In the genomic region with DNA sequence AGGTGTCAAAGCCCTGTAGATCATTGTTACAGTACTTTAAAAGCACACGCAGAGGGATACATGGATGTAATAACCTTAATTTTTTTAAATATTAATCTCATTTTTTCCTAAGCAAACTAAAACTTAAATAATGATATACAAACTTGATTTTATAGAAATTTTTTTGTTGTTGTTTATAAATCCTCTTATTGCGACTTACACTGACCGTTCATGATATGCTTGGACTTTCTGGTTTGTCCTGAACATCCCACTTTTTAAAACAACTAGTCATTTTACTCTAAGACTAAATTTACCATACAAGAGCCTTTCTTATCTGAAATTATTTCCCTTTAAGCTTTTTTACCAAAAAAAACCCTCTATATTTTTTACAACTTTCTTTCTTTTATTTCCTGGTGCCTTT, we compare ENCODE assay signal across 31 cellular contexts.
DNase-seq lines count a peak whose midpoint lies in the region; ATAC-seq, FAIRE-seq and TF ChIP-seq lines count a peak whose summit lies in the region.
"Had no signal": no experiment of that assay in that cellular context is flagged by ENCODE, and none has a peak within 500 bp of the region (broad histone marks: within the 10 kb centered on the region; RNA-seq: fewer than 3 reads in every experiment).

No MANE protein-coding gene starts in this region.

- peaks cover 2% of the 10 kb centered on the region; the same call in 1 of the 3 replicates for H3K9me3 ChIP-seq in A549
- H3K9me3 ChIP-seq in OCI-LY7 (ENCODE audit: low read length): peaks cover 28% of the 10 kb centered on the region
- H3K9me3 ChIP-seq: prostate gland had no signal

- TF ChIP-seq RAD21 in A549 (conservative IDR thresholded peaks at IDR 0.05 in 1 of 2, IDR thresholded peaks at IDR 0.05 in 1 of 2): no peak

- 21% methylated on average over 3 of the region's 3 CpGs for WGBS in A549 (ENCODE audit: missing lambda C conversion rate)

- peak in 1 of 2 experiments; percentile 16 for DNase-seq in A549 (ENCODE audit: low read depth in 1 of 2, low spot score in 1 of 2)
- DNase-seq in GM23338 (ENCODE audit: low spot score): peak; percentile 55
- DNase-seq in OCI-LY7 (ENCODE audit: low spot score): peak; percentile 39
- DNase-seq in fibroblast of mammary gland (ENCODE audit: low read depth): peak; percentile 16
- DNase-seq in GM10248 (ENCODE audit: extremely low spot score): no peak
- DNase-seq in posterior cingulate gyrus: no peak
- DNase-seq: activated B cell treated with CpG ODN at 0.5 μM for 24 hours; activated CD8-positive, alpha-beta memory T cell treated with anti-CD3 and anti-CD28 coated beads, Interleukin-2, amount 10 ng/mL, durations not matched to agents 7 days and 5 days; activated naive CD4-positive, alpha-beta T cell treated with anti-CD3 and anti-CD28 coated beads for 36 hours; amniotic stem cell; Calu3; effector CD4-positive, alpha-beta T cell; EL; GOT3; left ventricle myocardium inferior; MM.1S; NCI-H1436 treated with DMSO at 0.1 percent for 48 hours; NCI-H2107; NCI-H446 treated with DMSO at 0.1 percent for 48 hours; SIG-M5; stimulated activated CD4-positive, alpha-beta T cell treated with anti-CD3 and anti-CD28 coated beads, Interleukin-15, amount 100 ng/mL, for 24 hours; stimulated activated naive B cell treated with anti-CD40 and anti-IgM and Interleukin-4, amounts not matched to agents 10 μg/mL and 1 μg/mL and 100 μg/mL, for 72 hours; upper lobe of right lung had no signal

- peaks cover 74% of the 10 kb centered on the region for H3K9me3 Mint-ChIP-seq in GM23338

- no peaks in the 10 kb centered on the region for H3K4me1 ChIP-seq in A549
- H3K4me1 ChIP-seq in GM23338 (ENCODE audit: insufficient read depth): no peaks in the 10 kb centered on the region
- H3K4me1 ChIP-seq in OCI-LY7 (ENCODE audit: insufficient read depth, low read length, poor library complexity, severe bottlenecking): no peaks in the 10 kb centered on the region
- H3K4me1 ChIP-seq: foreskin keratinocyte, left ventricle myocardium inferior, prostate gland, suprapubic skin, upper lobe of right lung had no signal

- H2AFZ ChIP-seq in GM23338: no peak overlapping the region
- no peak overlapping the region for H2AFZ ChIP-seq in OCI-LY7 (ENCODE audit: low read length)

- POLR2A ChIA-PET in A549 (lab: Yijun Ruan, JAX): no interaction called here
- POLR2A ChIA-PET in OCI-LY7 (lab: Charles Lee): interaction anchor here (1.2 kb wide), 1 partner anchor 35 kb away, joined by 5 read pairs; no protein-coding TSS in a partner anchor
- POLR2A ChIA-PET in GM10248 (lab: Yijun Ruan, JAX): no interaction called here

- no peak for TF ChIP-seq EP300 in A549 (IDR thresholded peaks at IDR 0.05)

- no peak for ATAC-seq in A549
- no peak for ATAC-seq in GM23338
- ATAC-seq in GM21576 (IDR thresholded peaks at IDR 0.05; ENCODE audit: unreplicated experiment): no peak
- no peak for ATAC-seq in HG02678 (IDR thresholded peaks at IDR 0.05; ENCODE audit: unreplicated experiment)
- ATAC-seq: activated CD8-positive, alpha-beta memory T cell treated with anti-CD3 and anti-CD28 coated beads, Interleukin-2, amount 10 ng/mL, durations not matched to agents 7 days and 5 days; foreskin keratinocyte; stimulated activated naive B cell treated with anti-CD40 and anti-IgM and Interleukin-4, amounts not matched to agents 10 μg/mL and 1 μg/mL and 100 μg/mL, for 72 hours; upper lobe of right lung had no signal

- no peak overlapping the region for H3K27ac Mint-ChIP-seq in GM23338
- H3K27ac Mint-ChIP-seq: activated B cell treated with CpG ODN at 0.5 μM for 24 hours; activated CD8-positive, alpha-beta memory T cell treated with anti-CD3 and anti-CD28 coated beads, Interleukin-2, amount 10 ng/mL, durations not matched to agents 7 days and 5 days; activated naive CD4-positive, alpha-beta T cell treated with anti-CD3 and anti-CD28 coated beads for 36 hours; activated T-helper 1 cell treated with anti-CD3 and anti-CD28 coated beads, Interleukin-12 subunit alpha, Interleukin-12 subunit beta, Interleukin-2, Interleukin-4 antibody, amounts not matched to agents 30 ng/mL and 10 ng/mL and 1 ng/mL, durations not matched to agents 14 hours and 24 hours and 36 hours; CD14-positive monocyte; stimulated activated naive B cell treated with anti-CD40 and anti-IgM and Interleukin-4, amounts not matched to agents 10 μg/mL and 1 μg/mL and 100 μg/mL, for 72 hours had no signal

- H3K9me2 ChIP-seq in GM23338 (ENCODE audit: insufficient read depth) (no peaks in the 10 kb centered on the region), OCI-LY7 (ENCODE audit: insufficient read depth, low read length) (no peaks in the 10 kb centered on the region)

- peaks cover 4% of the 10 kb centered on the region for H3K27me3 Mint-ChIP-seq in GM23338 (ENCODE audit: insufficient read depth, low read depth, poor library complexity)
- H3K27me3 Mint-ChIP-seq: activated B cell treated with CpG ODN at 0.5 μM for 24 hours; activated CD8-positive, alpha-beta memory T cell treated with anti-CD3 and anti-CD28 coated beads, Interleukin-2, amount 10 ng/mL, durations not matched to agents 7 days and 5 days; stimulated activated naive B cell treated with anti-CD40 and anti-IgM and Interleukin-4, amounts not matched to agents 10 μg/mL and 1 μg/mL and 100 μg/mL, for 72 hours had no signal

- no peak overlapping the region for H3K4me3 Mint-ChIP-seq in GM23338
- H3K4me3 Mint-ChIP-seq: activated B cell treated with CpG ODN at 0.5 μM for 24 hours; activated CD8-positive, alpha-beta memory T cell treated with anti-CD3 and anti-CD28 coated beads, Interleukin-2, amount 10 ng/mL, durations not matched to agents 7 days and 5 days; activated naive CD4-positive, alpha-beta T cell treated with anti-CD3 and anti-CD28 coated beads for 36 hours; activated T-helper 1 cell treated with anti-CD3 and anti-CD28 coated beads, Interleukin-12 subunit alpha, Interleukin-12 subunit beta, Interleukin-2, Interleukin-4 antibody, amounts not matched to agents 30 ng/mL and 10 ng/mL and 1 ng/mL, durations not matched to agents 14 hours and 24 hours and 36 hours; CD14-positive monocyte; stimulated activated naive B cell treated with anti-CD40 and anti-IgM and Interleukin-4, amounts not matched to agents 10 μg/mL and 1 μg/mL and 100 μg/mL, for 72 hours had no signal

- H4K20me1 ChIP-seq in GM23338 (replicated peaks; ENCODE audit: insufficient read depth) (no peaks in the 10 kb centered on the region), OCI-LY7 (ENCODE audit: insufficient read depth, low read length) (no peaks in the 10 kb centered on the region)

- CTCF ChIA-PET in A549 (lab: Yijun Ruan, JAX) (no interaction called here), OCI-LY7 (lab: Charles Lee; ENCODE audit: unreplicated experiment) (no interaction called here), GM10248 (lab: Yijun Ruan, JAX) (interaction anchor here (0.9 kb wide), 1 partner anchor 11 kb away, joined by 3 read pairs; no protein-coding TSS in a partner anchor)

- H3K4me1 Mint-ChIP-seq in GM23338: no peaks in the 10 kb centered on the region
- H3K4me1 Mint-ChIP-seq: activated B cell treated with CpG ODN at 0.5 μM for 24 hours; activated CD8-positive, alpha-beta memory T cell treated with anti-CD3 and anti-CD28 coated beads, Interleukin-2, amount 10 ng/mL, durations not matched to agents 7 days and 5 days; CD14-positive monocyte; stimulated activated naive B cell treated with anti-CD40 and anti-IgM and Interleukin-4, amounts not matched to agents 10 μg/mL and 1 μg/mL and 100 μg/mL, for 72 hours had no signal

- H3F3A ChIP-seq in GM23338 (replicated peaks; ENCODE audit: low read depth): no peaks in the 10 kb centered on the region

- no peaks in the 10 kb centered on the region for H3K27me3 ChIP-seq in GM23338 (ENCODE audit: insufficient read depth)
- H3K27me3 ChIP-seq: foreskin keratinocyte, suprapubic skin, upper lobe of right lung had no signal

- no peak overlapping the region for H3K4me3 ChIP-seq in A549
- H3K4me3 ChIP-seq in GM23338: no peak overlapping the region
- no peak overlapping the region for H3K4me3 ChIP-seq in OCI-LY7 (ENCODE audit: low read depth, low read length, poor library complexity, severe bottlenecking)
- H3K4me3 ChIP-seq in fibroblast of mammary gland (ENCODE audit: control insufficient read depth, low read depth, low read length): no peak overlapping the region
- H3K4me3 ChIP-seq: left ventricle myocardium inferior, prostate gland, suprapubic skin, upper lobe of right lung had no signal

- BruUV-seq in OCI-LY7 (replicated peaks; lab: Mats Ljungman, UMichigan): no TSS peak

- H3K36me3 Mint-ChIP-seq in GM23338 (ENCODE audit: low read depth): peaks cover 46% of the 10 kb centered on the region; the same call in 2 of the 3 replicates
- H3K36me3 Mint-ChIP-seq: activated CD8-positive, alpha-beta memory T cell treated with anti-CD3 and anti-CD28 coated beads, Interleukin-2, amount 10 ng/mL, durations not matched to agents 7 days and 5 days; CD14-positive monocyte; stimulated activated naive B cell treated with anti-CD40 and anti-IgM and Interleukin-4, amounts not matched to agents 10 μg/mL and 1 μg/mL and 100 μg/mL, for 72 hours had no signal

- H3K36me3 ChIP-seq in GM23338 (ENCODE audit: insufficient read depth): peaks cover 33% of the 10 kb centered on the region
- no peaks in the 10 kb centered on the region for H3K36me3 ChIP-seq in OCI-LY7 (ENCODE audit: insufficient read depth, low read length)
- H3K36me3 ChIP-seq: left ventricle myocardium inferior, prostate gland, suprapubic skin, upper lobe of right lung had no signal

- no peaks in the 10 kb centered on the region for H3K79me2 ChIP-seq in GM23338 (replicated peaks; ENCODE audit: insufficient read depth)
- H3K79me2 ChIP-seq in OCI-LY7 (ENCODE audit: insufficient read depth, low read depth, low read length): no peaks in the 10 kb centered on the region

- no peak for TF ChIP-seq POLR2A in A549 (IDR thresholded peaks at IDR 0.05; ENCODE audit: low read length)

- no peak for FAIRE-seq in A549 (lab: Jason Lieb, UNC)
- FAIRE-seq: bronchial epithelial cell had no signal

- H3K4me2 ChIP-seq in A549: no peak overlapping the region
- no peak overlapping the region for H3K4me2 ChIP-seq in GM23338
- H3K4me2 ChIP-seq in OCI-LY7 (ENCODE audit: low read length): no peak overlapping the region

- no peak overlapping the region for H3K27ac ChIP-seq in A549
- H3K27ac ChIP-seq in GM23338 (ENCODE audit: low read depth): no peak overlapping the region
- no peak overlapping the region for H3K27ac ChIP-seq in OCI-LY7 (ENCODE audit: low read depth, low read length, poor library complexity, severe bottlenecking)
- H3K27ac ChIP-seq: foreskin keratinocyte, left ventricle myocardium inferior, prostate gland, suprapubic skin, upper lobe of right lung had no signal

- intact Hi-C loops in OCI-LY7 (cut with micrococcal nuclease; ENCODE audit: unreplicated experiment): no loop called here
- intact Hi-C loops in posterior cingulate gyrus (cut with DNase I): no loop called here

- no peak for TF ChIP-seq CTCF in A549 (IDR thresholded peaks at IDR 0.05)
- no peak for TF ChIP-seq CTCF in GM23338 (conservative IDR thresholded peaks at IDR 0.05; ENCODE audit: low read depth in 2 of 2)
- no peak for TF ChIP-seq CTCF in OCI-LY7 (conservative IDR thresholded peaks at IDR 0.05; ENCODE audit: low read length)
- TF ChIP-seq CTCF in fibroblast of mammary gland (conservative IDR thresholded peaks at IDR 0.05; ENCODE audit: control insufficient read depth, insufficient read depth, low read depth, low read length): no peak
- TF ChIP-seq CTCF in GM10248 (IDR thresholded peaks at IDR 0.05; ENCODE audit: control extremely low read depth, extremely low read depth, low read depth, missing control alignments): no peak

Comparison
In these comparisons a context has a peak if more than half of its experiments do, and no peak if none do; other contexts are left out.
1. DNase-seq: peak in GM23338 (single experiment), OCI-LY7 (single experiment) and fibroblast of mammary gland (single experiment); none in GM10248 (single experiment) and posterior cingulate gyrus (0 of 10).